25 cellular contexts compared by ENCODE assay signal in the genomic region with DNA sequence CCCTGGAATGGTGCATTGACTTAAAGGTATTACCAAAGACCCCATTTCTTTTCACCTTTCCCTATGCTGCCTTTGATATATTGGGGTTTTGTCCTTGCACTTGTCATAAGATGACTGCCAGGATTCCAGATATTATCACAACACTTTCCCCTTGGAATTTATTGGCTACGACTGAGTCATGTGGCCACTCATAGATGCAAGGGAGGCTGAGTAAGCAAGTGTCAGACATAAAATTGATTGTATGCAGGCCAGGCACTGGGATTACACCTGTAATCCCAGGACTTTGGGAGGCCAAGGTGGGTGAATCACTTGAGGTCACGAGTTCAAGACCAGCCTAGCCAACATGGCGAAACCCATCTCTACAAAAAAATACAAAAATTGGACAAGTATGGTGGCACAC.
"Had no signal": no experiment of that assay in that cellular context is flagged by ENCODE, and none has a peak within 500 bp of the region (broad histone marks: within the 10 kb centered on the region; RNA-seq: fewer than 3 reads in every experiment).

No MANE protein-coding gene starts in this region.

- H3K4me3 ChIP-seq: dorsolateral prefrontal cortex, gastroesophageal sphincter, heart left ventricle, mucosa of descending colon, neural progenitor cell, prostate gland, right atrium auricular region, tibial artery had no signal

- DNase-seq: activated B cell treated with CpG ODN at 0.5 μM for 24 hours; activated CD4-positive, alpha-beta T cell treated with anti-CD3 and anti-CD28 coated beads for 4 hours; activated CD8-positive, alpha-beta T cell treated with anti-CD3 and anti-CD28 coated beads for 36 hours; activated naive CD4-positive, alpha-beta T cell treated with anti-CD3 and anti-CD28 coated beads for 36 hours; activated T-cell treated with anti-CD3 and anti-CD28 coated beads, Interleukin-2, amount 50 U/mL, for 1 hour; anterior cingulate cortex; central memory CD4-positive, alpha-beta T cell; dorsolateral prefrontal cortex; endodermal cell; heart left ventricle; mesenchymal stem cell; mucosa of descending colon; naive B cell; stimulated activated CD4-positive, alpha-beta T cell treated with anti-CD3 and anti-CD28 coated beads, Interleukin-2, amount 100 ng/mL, for 24 hours; stimulated activated naive CD4-positive, alpha-beta T cell treated with Interleukin-2 at 50 U/mL for 16 hours; T-helper 2 cell; tibial artery had no signal

- H3K9me3 ChIP-seq: gastroesophageal sphincter, heart left ventricle, mucosa of descending colon, prostate gland, right atrium auricular region, tibial artery had no signal

- H3K4me3 Mint-ChIP-seq: activated B cell treated with CpG ODN at 0.5 μM for 24 hours; activated CD8-positive, alpha-beta T cell treated with anti-CD3 and anti-CD28 coated beads for 36 hours; activated naive CD4-positive, alpha-beta T cell treated with anti-CD3 and anti-CD28 coated beads for 36 hours; activated T-helper 17 cell treated with anti-CD3 and anti-CD28 coated beads, Interleukin-2, amount 50 U/mL, for 72 hours; brain; endodermal cell; naive B cell; neural progenitor cell had no signal

- H3K27ac ChIP-seq: dorsolateral prefrontal cortex, gastroesophageal sphincter, heart left ventricle, neural progenitor cell, prostate gland, right atrium auricular region, tibial artery had no signal

- H3K36me3 Mint-ChIP-seq: brain, naive B cell, neural progenitor cell had no signal

- H3K36me3 ChIP-seq: gastroesophageal sphincter, heart left ventricle, neural progenitor cell, prostate gland, right atrium auricular region, tibial artery had no signal

- H3K4me1 Mint-ChIP-seq: activated B cell treated with CpG ODN at 0.5 μM for 24 hours; activated T-helper 17 cell treated with anti-CD3 and anti-CD28 coated beads, Interleukin-2, amount 50 U/mL, for 72 hours; endodermal cell; naive B cell had no signal

- H3K27me3 ChIP-seq: gastroesophageal sphincter, heart left ventricle, neural progenitor cell, right atrium auricular region, tibial artery had no signal

- FAIRE-seq: colon, urothelium cell line had no signal

- H3K27me3 Mint-ChIP-seq: activated B cell treated with CpG ODN at 0.5 μM for 24 hours, brain had no signal

- H3K9me3 Mint-ChIP-seq: activated B cell treated with CpG ODN at 0.5 μM for 24 hours; activated CD8-positive, alpha-beta T cell treated with anti-CD3 and anti-CD28 coated beads for 36 hours; activated naive CD4-positive, alpha-beta T cell treated with anti-CD3 and anti-CD28 coated beads for 36 hours; activated T-helper 17 cell treated with anti-CD3 and anti-CD28 coated beads, Interleukin-2, amount 50 U/mL, for 72 hours; brain; endodermal cell; naive B cell; neural progenitor cell had no signal

- H3K27ac Mint-ChIP-seq: activated B cell treated with CpG ODN at 0.5 μM for 24 hours; activated CD8-positive, alpha-beta T cell treated with anti-CD3 and anti-CD28 coated beads for 36 hours; activated naive CD4-positive, alpha-beta T cell treated with anti-CD3 and anti-CD28 coated beads for 36 hours; activated T-helper 17 cell treated with anti-CD3 and anti-CD28 coated beads, Interleukin-2, amount 50 U/mL, for 72 hours; endodermal cell; naive B cell; neural progenitor cell had no signal
